ENCODE assay signal across 8 cellular contexts in genomic region chr1:17239420-17239819, GRCh38. TPM values are rescaled to one million over a fixed set of nuclear protein-coding genes. Genes with fewer than 3 reads are reported as not detected.
DNase-seq lines count a peak whose midpoint lies in the region; ATAC-seq, FAIRE-seq and TF ChIP-seq lines count a peak whose summit lies in the region.
"Had no signal": no experiment of that assay in that cellular context is flagged by ENCODE, and none has a peak within 500 bp of the region (broad histone marks: within the 10 kb centered on the region; RNA-seq: fewer than 3 reads in every experiment).

No MANE protein-coding gene starts in this region.

- H2BK5ac ChIP-seq in mesendoderm (ENCODE audit: low read length) = no peak overlapping the region

- no peak overlapping the region for H2BK120ac ChIP-seq in mesendoderm (ENCODE audit: low read depth, low read length)

- peaks cover 8% of the 10 kb centered on the region; the same call in 1 of the 2 replicates for H4K20me1 ChIP-seq in DND-41 (ENCODE audit: insufficient read depth, low read length)

- H3K79me2 ChIP-seq in DND-41 (ENCODE audit: insufficient read depth, low read length) (no peaks in the 10 kb centered on the region), mesendoderm (ENCODE audit: control insufficient read depth, insufficient read depth, low read length) (no peaks in the 10 kb centered on the region)

- no peak overlapping the region for H3K27ac Mint-ChIP-seq in chondrocyte (ENCODE audit: unreplicated experiment)

- H2AK5ac ChIP-seq in mesendoderm (ENCODE audit: low read length) = no peak overlapping the region

- no peak overlapping the region for H3K9ac ChIP-seq in DND-41 (ENCODE audit: low read depth, low read length)
- H3K9ac ChIP-seq in mesendoderm (ENCODE audit: low read length) = no peak overlapping the region
- H3K9ac ChIP-seq in kidney (ENCODE audit: low read length in 2 of 2) = no peak overlapping the region

- H3K23ac ChIP-seq in mesendoderm (ENCODE audit: low read length) = no peak overlapping the region

- no peak overlapping the region for H2AFZ ChIP-seq in DND-41 (ENCODE audit: low read depth, low read length)

- no peak for FAIRE-seq in kidney (lab: Jason Lieb, UNC)

- DNase-seq in DND-41 (peak; percentile 56), HK-2 (ENCODE audit: unreplicated experiment) (peak; percentile 63), NOMO-1 treated with DMSO at 0.1 percent for 48 hours (lab: John Stamatoyannopoulos, UW; ENCODE audit: unreplicated experiment) (peak; percentile 83), chondrocyte (ENCODE audit: low spot score) (peak; percentile 57), mesendoderm (peak; percentile 96), kidney (no peak)

- H4K5ac ChIP-seq in mesendoderm (ENCODE audit: low read length) = no peak overlapping the region

- H3K27me3 ChIP-seq in DND-41 (ENCODE audit: insufficient read depth, low read length, poor library complexity) = peaks cover 10% of the 10 kb centered on the region
- no peaks in the 10 kb centered on the region for H3K27me3 ChIP-seq in mesendoderm (ENCODE audit: insufficient read depth, low read length, poor library complexity)
- H3K27me3 ChIP-seq: neutrophil had no signal

- WGBS in mesendoderm (ENCODE audit: extremely low coverage, insufficient coverage, low lambda C conversion rate) = no CpG with 5 or more reads among the region's 1 CpG

- H3K4me3 Mint-ChIP-seq in chondrocyte (ENCODE audit: unreplicated experiment) = no peak overlapping the region

- H3K36me3 ChIP-seq in DND-41 (ENCODE audit: insufficient read depth, low read length) (no peaks in the 10 kb centered on the region), mesendoderm (ENCODE audit: control insufficient read depth, insufficient read depth, low read length) (no peaks in the 10 kb centered on the region), kidney (ENCODE audit: control insufficient read depth in 1 of 2, insufficient read depth in 2 of 2, low read length in 2 of 2) (no peaks in the 10 kb centered on the region)
- H3K36me3 ChIP-seq: neutrophil had no signal

- H3K4me2 ChIP-seq in DND-41 (ENCODE audit: insufficient read depth, low read length) = no peak overlapping the region
- H3K4me2 ChIP-seq in mesendoderm (ENCODE audit: low read length) = no peak overlapping the region

- H2BK15ac ChIP-seq in mesendoderm (replicated peaks; ENCODE audit: low read depth) = no peak overlapping the region

- H3K4me3 ChIP-seq in DND-41 (ENCODE audit: low read depth in 1 of 2, low read length in 2 of 2) = no peak overlapping the region
- no peak overlapping the region for H3K4me3 ChIP-seq in mesendoderm (ENCODE audit: low read length)
- no peak overlapping the region for H3K4me3 ChIP-seq in kidney (ENCODE audit: low read length in 2 of 2)

- TF ChIP-seq CTCF in DND-41 (IDR thresholded peaks at IDR 0.05; ENCODE audit: borderline replicate concordance, extremely low read depth, low read length, poor library complexity, severe bottlenecking) (no peak), chondrocyte (IDR thresholded peaks at IDR 0.05) (no peak), kidney (IDR thresholded peaks at IDR 0.05; ENCODE audit: borderline replicate concordance, extremely low read depth, insufficient read depth) (no peak)

- no peaks in the 10 kb centered on the region for H3K36me3 Mint-ChIP-seq in chondrocyte (ENCODE audit: low read depth)

- H3K4ac ChIP-seq in mesendoderm (ENCODE audit: low read depth, low read length) = no peak overlapping the region

- H3K4me1 Mint-ChIP-seq in chondrocyte (ENCODE audit: low read depth) = peaks cover 26% of the 10 kb centered on the region

- H3K27ac ChIP-seq in DND-41 (ENCODE audit: low read length) (no peak overlapping the region), mesendoderm (ENCODE audit: low read depth, low read length) (no peak overlapping the region), kidney (ENCODE audit: low read depth in 2 of 2, low read length in 2 of 2) (no peak overlapping the region)
- H3K27ac ChIP-seq: neutrophil had no signal

- no peak overlapping the region for H3K18ac ChIP-seq in mesendoderm (ENCODE audit: low read length)

- H3K27me3 Mint-ChIP-seq in chondrocyte (ENCODE audit: low read depth) = no peaks in the 10 kb centered on the region

- H4K8ac ChIP-seq in mesendoderm (ENCODE audit: low read depth, low read length) = no peak overlapping the region

- H3K9me3 Mint-ChIP-seq in chondrocyte (ENCODE audit: low read depth) = no peaks in the 10 kb centered on the region

- H3K56ac ChIP-seq in mesendoderm (ENCODE audit: low read length) = no peak overlapping the region

- intact Hi-C loops in kidney (cut with DNase I) = no loop called here

- ATAC-seq in DND-41 (ENCODE audit: insufficient read depth, low read depth) (peak; percentile 65), GM19452 (IDR thresholded peaks at IDR 0.05; ENCODE audit: unreplicated experiment) (no peak)

- H3K9me3 ChIP-seq in DND-41 (ENCODE audit: insufficient read depth, low read length, severe bottlenecking) (no peaks in the 10 kb centered on the region), kidney (ENCODE audit: control insufficient read depth in 1 of 2, low read length in 2 of 2) (no peaks in the 10 kb centered on the region)
- H3K9me3 ChIP-seq: neutrophil had no signal

- H3K4me1 ChIP-seq in DND-41 (ENCODE audit: insufficient read depth, low read length) (no peaks in the 10 kb centered on the region), mesendoderm (ENCODE audit: control insufficient read depth, low read depth, low read length) (no peaks in the 10 kb centered on the region), kidney (ENCODE audit: control insufficient read depth in 1 of 2, insufficient read depth in 1 of 2, low read depth in 1 of 2, low read length in 2 of 2) (peaks cover 0 to 3% of the 10 kb centered on the region in 2 donors)

- no peaks in the 10 kb centered on the region for H3K79me1 ChIP-seq in mesendoderm (ENCODE audit: low read length)

RNA-seq across cellular contexts. Expression of gene PADI3, which starts 9.5 kb away (rescaled TPM):
- total RNA-seq in chondrocyte = not detected in 3 replicates
- 0.06 TPM for polyA plus RNA-seq in mesendoderm (2013, experiment 1 of 2)
- 0.06 TPM for polyA plus RNA-seq in mesendoderm (2013, experiment 2 of 2)
- total RNA-seq in kidney = not detected
- polyA plus RNA-seq in kidney (ENCODE audit: insufficient read depth, low read depth, low replicate concordance) = not detected

RNA-seq across cellular contexts. Expression of gene PADI1, which starts 34.5 kb away (rescaled TPM):
- total RNA-seq in chondrocyte = 0.41 to 0.97 TPM (median 0.70 TPM) in 3 replicates
- 0.11 TPM for polyA plus RNA-seq in mesendoderm (2013, experiment 1 of 2)
- polyA plus RNA-seq in mesendoderm (2013, experiment 2 of 2) = 0.07 TPM
- total RNA-seq in kidney = 1.3 TPM
- not detected for polyA plus RNA-seq in kidney (ENCODE audit: insufficient read depth, low read depth, low replicate concordance)
